22 cellular contexts compared by ENCODE assay signal in the genomic region with DNA sequence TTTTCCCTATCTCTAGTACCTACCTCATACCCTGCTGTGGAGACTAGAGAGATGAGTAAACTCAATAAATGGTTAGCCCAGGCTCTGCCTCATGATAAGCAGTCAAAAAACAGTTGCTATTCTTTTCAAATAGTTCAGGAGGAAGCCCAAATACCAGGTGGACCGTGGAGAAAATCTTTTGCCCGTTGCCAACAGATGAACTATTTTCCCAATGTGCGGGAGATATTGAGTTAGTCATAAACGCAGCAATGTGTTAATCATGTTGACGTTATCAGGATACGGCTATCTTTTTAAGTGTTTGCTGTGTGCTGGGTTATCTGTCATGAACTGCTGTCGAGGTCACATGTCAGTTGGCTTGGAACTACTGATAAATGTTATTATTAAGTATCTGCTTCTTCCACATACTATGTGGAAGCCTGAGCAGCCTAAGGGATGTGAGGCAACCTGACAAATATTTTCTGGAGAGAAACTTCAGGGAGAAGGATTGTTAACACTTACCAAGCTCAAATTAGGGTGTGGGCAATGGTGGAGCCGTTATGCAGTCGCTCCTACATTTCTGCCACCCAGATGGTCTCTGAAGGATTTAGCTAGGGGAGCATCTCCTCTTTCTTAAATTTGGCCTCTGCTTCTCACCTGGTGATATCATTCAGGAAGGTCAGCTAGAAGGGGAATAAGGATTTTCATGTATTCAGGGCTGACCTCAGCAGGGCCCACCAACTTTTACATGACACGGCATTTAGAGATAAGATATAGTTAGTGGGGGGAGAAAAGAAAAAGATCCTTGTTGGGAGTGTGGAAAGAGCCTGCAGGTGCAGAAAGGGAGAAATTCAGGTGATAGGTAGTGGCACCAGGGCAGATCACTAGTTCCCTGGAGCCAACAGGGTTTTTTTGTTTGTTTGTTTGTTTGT. TPM values are rescaled to one million over a fixed set of nuclear protein-coding genes. Genes with fewer than 3 reads are reported as not detected.
A peak's percentile ranks its signal among the peaks of the same experiment; 100 is the strongest.
DNase-seq lines count a peak whose midpoint lies in the region; ATAC-seq and TF ChIP-seq lines count a peak whose summit lies in the region.
"Had no signal": no experiment of that assay in that cellular context is flagged by ENCODE, and none has a peak within 500 bp of the region (broad histone marks: within the 10 kb centered on the region; RNA-seq: fewer than 3 reads in every experiment).

No MANE protein-coding gene starts in this region.

- H3K9ac ChIP-seq in SK-N-SH, result no peak overlapping the region

- H3K27ac Mint-ChIP-seq in CD4-positive, alpha-beta T cell, result no peak overlapping the region

- H3K27me3 Mint-ChIP-seq in CD4-positive, alpha-beta T cell, result no peaks in the 10 kb centered on the region

- no peaks in the 10 kb centered on the region for H3K9me2 ChIP-seq in SK-N-SH

- H3K9me3 Mint-ChIP-seq in CD4-positive, alpha-beta T cell, result peaks cover 3% of the 10 kb centered on the region

- intact Hi-C loops in CD4-positive, alpha-beta T cell (cut with DNase I, micrococcal nuclease), result no loop called here

- WGBS in SK-N-SH (ENCODE audit: low lambda C conversion rate), result 21% methylated on average over 10 of the region's 10 CpGs

- no peaks in the 10 kb centered on the region for H4K20me1 ChIP-seq in SK-N-SH (ENCODE audit: insufficient read depth)

- POLR2A ChIA-PET in SK-N-SH (lab: Yijun Ruan, JAX), result interaction anchor here (0.5 kb wide), 1 partner anchor 13 kb away, joined by 3 read pairs; no protein-coding TSS in a partner anchor
- POLR2A ChIA-PET in CD4-positive, alpha-beta T cell (lab: Charles Lee), result no interaction called here

- DNase-seq in Daoy (ENCODE audit: low read depth) (peak; percentile 35), SK-N-SH (peak; percentile 53), erythroblast (lab: John Stamatoyannopoulos, UW) (peak; percentile 94 to 99), mucosa of gallbladder (ENCODE audit: low spot score) (peak; percentile 67), NCI-H510A (lab: John Stamatoyannopoulos, UW) (no peak)
- no peak for DNase-seq in activated CD4-positive, CD25-positive, alpha-beta regulatory T cell treated with anti-CD3 and anti-CD28 coated beads, Interleukin-2, amount 50 U/mL, for 72 hours
- no peak for DNase-seq in stimulated activated naive CD8-positive, alpha-beta T cell treated with anti-CD3 and anti-CD28 coated beads, Interleukin-15, Interleukin-2, amounts not matched to agents 100 U/mL and 50 U/mL, for 24 hours
- no peak for DNase-seq in CD4-positive, alpha-beta T cell
- DNase-seq: activated CD4-positive, alpha-beta T cell treated with anti-CD3 and anti-CD28 coated beads, Interleukin-2, amount 50 U/mL, for 1 hour; activated CD8-positive, alpha-beta memory T cell treated with anti-CD3 and anti-CD28 coated beads, Interleukin-2, amount 50 U/mL, for 48 hours; COR-L47; HCEC 1CT; lower lobe of right lung; naive thymus-derived CD4-positive, alpha-beta T cell; NCI-H1417 treated with DMSO at 0.1 percent for 48 hours; NCI-H2171; NCI-H82; stimulated activated CD4-positive, alpha-beta T cell treated with anti-CD3 and anti-CD28 coated beads, Interleukin-4, amount 100 ng/mL, for 4 hours; substantia nigra had no signal

- H3K4me2 ChIP-seq in SK-N-SH, result no peak overlapping the region
- H3K4me2 ChIP-seq: smooth muscle cell had no signal

- no peak for TF ChIP-seq CTCF in SK-N-SH (IDR thresholded peaks at IDR 0.05)
- no peak for TF ChIP-seq CTCF in CD4-positive, alpha-beta T cell (IDR thresholded peaks at IDR 0.05)

- H2AFZ ChIP-seq in SK-N-SH (ENCODE audit: low read depth), result 0 out of 2 replicates have a peak overlapping the region, but pooled peaks have one; percentile 10

- no peak overlapping the region for H3K4me3 Mint-ChIP-seq in CD4-positive, alpha-beta T cell
- H3K4me3 Mint-ChIP-seq: naive thymus-derived CD4-positive, alpha-beta T cell had no signal

- H3K36me3 ChIP-seq in SK-N-SH (replicated peaks in 1 of 2; ENCODE audit: control insufficient read depth in 1 of 2, insufficient read depth in 2 of 2, low read length in 1 of 2), result no peaks in the 10 kb centered on the region
- H3K36me3 ChIP-seq: ascending aorta, gastroesophageal sphincter, lower lobe of right lung had no signal

- CTCF ChIA-PET in SK-N-SH (lab: Yijun Ruan, JAX), result interaction anchor here (0.7 to 1.4 kb wide), 3 partner anchors 32 to 93 kb away, joined by 3 to 5 read pairs (median 4); a partner anchor contains a TSS
- CTCF ChIA-PET in CD4-positive, alpha-beta T cell (lab: Charles Lee), result interaction anchor here (1.3 kb wide), 1 partner anchor 39 kb away, joined by 4 read pairs; no protein-coding TSS in a partner anchor

- peaks cover 0 to 7% of the 10 kb centered on the region in 2 experiments; a peak in 2 of 4 replicates for H3K4me1 ChIP-seq in SK-N-SH (ENCODE audit: control insufficient read depth in 1 of 2, insufficient read depth in 2 of 2, low read depth in 1 of 2, low read length in 1 of 2)
- H3K4me1 ChIP-seq: ascending aorta, gastroesophageal sphincter, lower lobe of right lung had no signal

- peaks cover 4% of the 10 kb centered on the region; the same call in 1 of the 2 replicates for H3K27me3 ChIP-seq in SK-N-SH (ENCODE audit: insufficient read depth)
- no peaks in the 10 kb centered on the region for H3K27me3 ChIP-seq in CD4-positive, alpha-beta T cell (ENCODE audit: control insufficient read depth, insufficient read depth, low read length)
- H3K27me3 ChIP-seq: ascending aorta, gastroesophageal sphincter had no signal

- no peaks in the 10 kb centered on the region for H3K79me2 ChIP-seq in SK-N-SH (ENCODE audit: insufficient read depth)

- H3K4me1 Mint-ChIP-seq in CD4-positive, alpha-beta T cell (ENCODE audit: low read depth), result no peaks in the 10 kb centered on the region
- H3K4me1 Mint-ChIP-seq: naive thymus-derived CD4-positive, alpha-beta T cell had no signal

- no peaks in the 10 kb centered on the region for H3K9me3 ChIP-seq in SK-N-SH
- no peaks in the 10 kb centered on the region for H3K9me3 ChIP-seq in CD4-positive, alpha-beta T cell (ENCODE audit: control insufficient read depth, low read length)
- H3K9me3 ChIP-seq: ascending aorta, gastroesophageal sphincter, lower lobe of right lung had no signal

- no peak overlapping the region for H3K27ac ChIP-seq in SK-N-SH (ENCODE audit: low read depth in 2 of 2, low read length in 1 of 2)
- H3K27ac ChIP-seq in CD4-positive, alpha-beta T cell (ENCODE audit: low read depth, low read length), result no peak overlapping the region
- H3K27ac ChIP-seq: ascending aorta, gastroesophageal sphincter, lower lobe of right lung had no signal

- peak in 1 of 2 experiments; percentile 79; a peak in 2 of 4 replicates for TF ChIP-seq EP300 in SK-N-SH (IDR thresholded peaks at IDR 0.05; ENCODE audit: borderline replicate concordance in 1 of 2, low read depth in 1 of 2, low read length in 1 of 2)

- H3F3A ChIP-seq in SK-N-SH (replicated peaks; ENCODE audit: insufficient read depth), result no peaks in the 10 kb centered on the region

- no peak for TF ChIP-seq RAD21 in SK-N-SH (IDR thresholded peaks at IDR 0.05; ENCODE audit: low read length)

- TF ChIP-seq POLR2A in erythroblast (IDR thresholded peaks at IDR 0.05; ENCODE audit: low read length), result peak; percentile 69

- no peak overlapping the region for H3K4me3 ChIP-seq in SK-N-SH (ENCODE audit: low read depth in 2 of 2, low read length in 1 of 2)
- H3K4me3 ChIP-seq: ascending aorta, gastroesophageal sphincter, lower lobe of right lung, smooth muscle cell had no signal

- H3K36me3 Mint-ChIP-seq in CD4-positive, alpha-beta T cell (ENCODE audit: low read depth), result no peaks in the 10 kb centered on the region

- no peak for ATAC-seq in stimulated activated naive CD8-positive, alpha-beta T cell treated with anti-CD3 and anti-CD28 coated beads, Interleukin-15, Interleukin-2, amounts not matched to agents 100 U/mL and 50 U/mL, for 24 hours
- no peak for ATAC-seq in CD4-positive, alpha-beta T cell (ENCODE audit: poor library complexity)
- ATAC-seq: gastroesophageal sphincter; lower lobe of right lung; naive thymus-derived CD4-positive, alpha-beta T cell had no signal

TF ChIP-seq in SK-N-SH, 30 proteins besides CTCF, POLR2A, EP300 and RAD21 (continues in another document):
- no peak for TF ChIP-seq TAF1 (IDR thresholded peaks at IDR 0.05; ENCODE audit: borderline replicate concordance, low read depth, low read length)
- TF ChIP-seq, protein P1, sequence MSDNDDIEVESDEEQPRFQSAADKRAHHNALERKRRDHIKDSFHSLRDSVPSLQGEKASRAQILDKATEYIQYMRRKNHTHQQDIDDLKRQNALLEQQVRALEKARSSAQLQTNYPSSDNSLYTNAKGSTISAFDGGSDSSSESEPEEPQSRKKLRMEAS (IDR thresholded peaks at IDR 0.05; ENCODE audit: low read depth), result no peak
- TF ChIP-seq GATA2 (CRISPR knock-in tag; IDR thresholded peaks at IDR 0.05), result peak; percentile 85
- no peak for TF ChIP-seq ELF1 (IDR thresholded peaks at IDR 0.05)
- TF ChIP-seq, protein P2, sequence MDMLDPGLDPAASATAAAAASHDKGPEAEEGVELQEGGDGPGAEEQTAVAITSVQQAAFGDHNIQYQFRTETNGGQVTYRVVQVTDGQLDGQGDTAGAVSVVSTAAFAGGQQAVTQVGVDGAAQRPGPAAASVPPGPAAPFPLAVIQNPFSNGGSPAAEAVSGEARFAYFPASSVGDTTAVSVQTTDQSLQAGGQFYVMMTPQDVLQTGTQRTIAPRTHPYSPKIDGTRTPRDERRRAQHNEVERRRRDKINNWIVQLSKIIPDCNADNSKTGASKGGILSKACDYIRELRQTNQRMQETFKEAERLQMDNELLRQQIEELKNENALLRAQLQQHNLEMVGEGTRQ (IDR thresholded peaks at IDR 0.05; ENCODE audit: borderline replicate concordance, low read depth, low read length), result no peak
- TF ChIP-seq JUND (IDR thresholded peaks at IDR 0.05), result peak; percentile 32
- TF ChIP-seq SIN3A (IDR thresholded peaks at IDR 0.05; ENCODE audit: borderline replicate concordance, low read depth, low read length), result no peak
- peak; percentile 54 for TF ChIP-seq CHD2 (IDR thresholded peaks at IDR 0.05; ENCODE audit: low read length, partially characterized antibody)
- TF ChIP-seq RCOR1 (IDR thresholded peaks at IDR 0.05; ENCODE audit: low read length), result peak; percentile 90

RNA-seq across cellular contexts. Expression of a gene that starts 33.5 kb away (rescaled TPM):
- total RNA-seq in Daoy (2014; rRNA removed; shearing (Covaris generic)), result not detected in 2 replicates
- not detected in 2 replicates for polyA plus RNA-seq in SK-N-SH (2012; rRNA removed)
- polyA plus RNA-seq in SK-N-SH (2012; cell fraction: cytosol; rRNA removed), result not detected in 2 replicates
- polyA plus RNA-seq in SK-N-SH (2012; cell fraction: nucleus; rRNA removed), result not detected in 2 replicates
- 856 TPM for total RNA-seq in mucosa of gallbladder
- not detected for total RNA-seq in CD4-positive, alpha-beta T cell
- total RNA-seq: lower lobe of right lung; naive thymus-derived CD4-positive, alpha-beta T cell; smooth muscle cell had no signal
- polyA plus RNA-seq: naive thymus-derived CD4-positive, alpha-beta T cell; smooth muscle cell had no signal

RNA-seq across cellular contexts. Expression of a gene that starts 54.5 kb away (rescaled TPM):
- 163 and 168 TPM in 2 replicates for total RNA-seq in Daoy (2014; rRNA removed; shearing (Covaris generic))
- polyA plus RNA-seq in SK-N-SH (2012; rRNA removed), result 140 and 197 TPM in 2 replicates
- 221 and 225 TPM in 2 replicates for polyA plus RNA-seq in SK-N-SH (2012; cell fraction: cytosol; rRNA removed)
- polyA plus RNA-seq in SK-N-SH (2012; cell fraction: nucleus; rRNA removed), result 81.0 and 164 TPM in 2 replicates
- total RNA-seq in mucosa of gallbladder, result 69.0 TPM
- 10 to 100 TPM; 74.3 to 74.9 TPM for total RNA-seq in CD4-positive, alpha-beta T cell

Comparison
In these comparisons a context has a peak if more than half of its experiments do, and no peak if none do; other contexts are left out.
1. DNase-seq: peak in Daoy (single experiment), SK-N-SH (single experiment), erythroblast (2 of 2) and mucosa of gallbladder (single experiment); none in NCI-H510A (single experiment), activated CD4-positive, CD25-positive, alpha-beta regulatory T cell treated with anti-CD3 and anti-CD28 coated beads, Interleukin-2, amount 50 U/mL, for 72 hours (single experiment), stimulated activated naive CD8-positive, alpha-beta T cell treated with anti-CD3 and anti-CD28 coated beads, Interleukin-15, Interleukin-2, amounts not matched to agents 100 U/mL and 50 U/mL, for 24 hours (single experiment) and CD4-positive, alpha-beta T cell (0 of 10).
2. RNA of a gene that starts 33.5 kb away (total RNA-seq): 856 TPM in mucosa of gallbladder (single experiment); not detected in Daoy and not detected in CD4-positive, alpha-beta T cell; every median in the first group is over 100 times any median in the second.